ENCODE assay signal across 41 cellular contexts in the genomic region with DNA sequence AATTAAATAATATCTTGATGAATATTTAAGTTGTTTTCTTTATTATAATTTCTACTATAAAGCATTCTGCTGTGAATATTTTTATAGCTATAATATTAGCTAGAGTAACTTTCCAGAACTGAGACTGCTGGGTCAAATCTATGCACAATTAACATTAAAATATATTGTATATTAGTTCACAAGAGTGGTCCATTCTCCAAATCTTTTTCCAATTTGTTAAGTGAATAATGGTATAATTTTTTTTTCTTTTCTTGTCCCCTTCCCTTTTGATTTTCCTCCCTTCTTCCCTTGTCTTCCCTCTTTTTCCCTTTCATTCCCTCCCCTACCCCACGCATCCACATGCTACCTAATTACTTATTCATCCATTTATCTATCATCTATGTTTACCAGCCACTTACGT.
"Had no signal": no experiment of that assay in that cellular context is flagged by ENCODE, and none has a peak within 500 bp of the region (broad histone marks: within the 10 kb centered on the region; RNA-seq: fewer than 3 reads in every experiment).

No MANE protein-coding gene starts in this region.

- H3K4me3 Mint-ChIP-seq: activated naive CD4-positive, alpha-beta T cell treated with anti-CD3 and anti-CD28 coated beads for 36 hours; activated naive CD4-positive, alpha-beta T cell treated with anti-CD3 and anti-CD28 coated beads, Interleukin-2, amount 10 ng/mL, durations not matched to agents 7 days and 5 days; activated naive CD4-positive, alpha-beta T cell treated with anti-CD3 and anti-CD28 coated beads, Interleukin-2, amount 50 U/mL, for 24 hours; activated naive CD8-positive, alpha-beta T cell; activated naive CD8-positive, alpha-beta T cell treated with anti-CD3 and anti-CD28 coated beads for 36 hours; activated naive CD8-positive, alpha-beta T cell treated with anti-CD3 and anti-CD28 coated beads, Interleukin-2, amount 10 ng/mL, durations not matched to agents 7 days and 5 days; activated naive CD8-positive, alpha-beta T cell treated with anti-CD3 and anti-CD28 coated beads, Interleukin-2, amount 50 U/mL, for 24 hours; activated T-cell treated with anti-CD3 and anti-CD28 coated beads, Interleukin-2, amount 50 U/mL, for 24 hours; activated T-cell treated with anti-CD3 and anti-CD28 coated beads, Interleukin-2, amount 50 U/mL, for 4 hours; activated T-cell treated with anti-CD3 and anti-CD28 coated beads, Interleukin-2, amount 50 U/mL, for 72 hours; activated T-helper 1 cell treated with anti-CD3 and anti-CD28 coated beads, Interleukin-12 subunit alpha, Interleukin-12 subunit beta, Interleukin-2, Interleukin-4 antibody, amounts not matched to agents 30 ng/mL and 10 ng/mL and 1 ng/mL, durations not matched to agents 14 hours and 24 hours and 36 hours; activated T-helper 17 cell treated with anti-CD3 and anti-CD28 coated beads, Interleukin-2, amount 50 U/mL, for 72 hours; brain; central memory CD8-positive, alpha-beta T cell had no signal

- H3K27me3 ChIP-seq: adrenal gland, ascending aorta, body of pancreas, brain microvascular endothelial cell, breast epithelium, cardiac muscle cell had no signal

- H3K27ac Mint-ChIP-seq: activated naive CD4-positive, alpha-beta T cell treated with anti-CD3 and anti-CD28 coated beads for 36 hours; activated naive CD4-positive, alpha-beta T cell treated with anti-CD3 and anti-CD28 coated beads, Interleukin-2, amount 10 ng/mL, durations not matched to agents 7 days and 5 days; activated naive CD4-positive, alpha-beta T cell treated with anti-CD3 and anti-CD28 coated beads, Interleukin-2, amount 50 U/mL, for 24 hours; activated naive CD4-positive, alpha-beta T cell treated with anti-CD3 and anti-CD28 coated beads, Interleukin-2, amount 50 U/mL, for 72 hours; activated naive CD8-positive, alpha-beta T cell; activated naive CD8-positive, alpha-beta T cell treated with anti-CD3 and anti-CD28 coated beads for 36 hours; activated naive CD8-positive, alpha-beta T cell treated with anti-CD3 and anti-CD28 coated beads, Interleukin-2, amount 10 ng/mL, durations not matched to agents 7 days and 5 days; activated naive CD8-positive, alpha-beta T cell treated with anti-CD3 and anti-CD28 coated beads, Interleukin-2, amount 50 U/mL, for 24 hours; activated T-cell treated with anti-CD3 and anti-CD28 coated beads, Interleukin-2, amount 50 U/mL, for 24 hours; activated T-cell treated with anti-CD3 and anti-CD28 coated beads, Interleukin-2, amount 50 U/mL, for 72 hours; activated T-helper 1 cell treated with anti-CD3 and anti-CD28 coated beads, Interleukin-12 subunit alpha, Interleukin-12 subunit beta, Interleukin-2, Interleukin-4 antibody, amounts not matched to agents 30 ng/mL and 10 ng/mL and 1 ng/mL, durations not matched to agents 14 hours and 24 hours and 36 hours; activated T-helper 17 cell treated with anti-CD3 and anti-CD28 coated beads, Interleukin-2, amount 50 U/mL, for 72 hours; activated T-helper 2 cell treated with anti-CD3 and anti-CD28 coated beads, Interferon-gamma antibody, Interleukin-2, Interleukin-4, amounts not matched to agents 10 μg/mL and 5 μg/mL and 100 μg/mL, durations not matched to agents 14 hours and 24 hours and 36 hours; brain had no signal

- ATAC-seq: activated naive CD4-positive, alpha-beta T cell treated with anti-CD3 and anti-CD28 coated beads, Interleukin-2, amount 50 U/mL, for 72 hours; activated naive CD8-positive, alpha-beta T cell treated with anti-CD3 and anti-CD28 coated beads, Interleukin-2, amount 50 U/mL, for 24 hours; activated T-cell treated with anti-CD3 and anti-CD28 coated beads, Interleukin-2, amount 50 U/mL, for 4 hours; activated T-cell treated with anti-CD3 and anti-CD28 coated beads, Interleukin-2, amount 50 U/mL, for 72 hours; activated T-helper 17 cell treated with anti-CD3 and anti-CD28 coated beads, Interleukin-2, amount 50 U/mL, for 72 hours; body of pancreas had no signal

- H3K36me3 Mint-ChIP-seq: activated naive CD4-positive, alpha-beta T cell treated with anti-CD3 and anti-CD28 coated beads, Interleukin-2, amount 10 ng/mL, durations not matched to agents 7 days and 5 days; activated naive CD4-positive, alpha-beta T cell treated with anti-CD3 and anti-CD28 coated beads, Interleukin-2, amount 50 U/mL, for 24 hours; activated naive CD4-positive, alpha-beta T cell treated with anti-CD3 and anti-CD28 coated beads, Interleukin-2, amount 50 U/mL, for 72 hours; activated naive CD8-positive, alpha-beta T cell; activated naive CD8-positive, alpha-beta T cell treated with anti-CD3 and anti-CD28 coated beads for 36 hours; activated naive CD8-positive, alpha-beta T cell treated with anti-CD3 and anti-CD28 coated beads, Interleukin-2, amount 10 ng/mL, durations not matched to agents 7 days and 5 days; brain had no signal

- H3K9me3 ChIP-seq: adrenal gland, ascending aorta, body of pancreas, breast epithelium had no signal

- H3K27me3 Mint-ChIP-seq: activated naive CD4-positive, alpha-beta T cell treated with anti-CD3 and anti-CD28 coated beads, Interleukin-2, amount 10 ng/mL, durations not matched to agents 7 days and 5 days; activated naive CD4-positive, alpha-beta T cell treated with anti-CD3 and anti-CD28 coated beads, Interleukin-2, amount 50 U/mL, for 24 hours; activated naive CD8-positive, alpha-beta T cell; activated naive CD8-positive, alpha-beta T cell treated with anti-CD3 and anti-CD28 coated beads for 36 hours; activated naive CD8-positive, alpha-beta T cell treated with anti-CD3 and anti-CD28 coated beads, Interleukin-2, amount 10 ng/mL, durations not matched to agents 7 days and 5 days; activated naive CD8-positive, alpha-beta T cell treated with anti-CD3 and anti-CD28 coated beads, Interleukin-2, amount 50 U/mL, for 24 hours; activated T-cell treated with anti-CD3 and anti-CD28 coated beads, Interleukin-2, amount 50 U/mL, for 24 hours; activated T-helper 17 cell treated with anti-CD3 and anti-CD28 coated beads, Interleukin-2, amount 50 U/mL, for 72 hours; brain; central memory CD8-positive, alpha-beta T cell had no signal

- H3K4me1 ChIP-seq: adrenal gland, ascending aorta, body of pancreas, breast epithelium had no signal

- H3K4me3 ChIP-seq: adrenal gland, ascending aorta, body of pancreas, breast epithelium, cardiac muscle cell had no signal

- FAIRE-seq: astrocyte, bronchial epithelial cell had no signal

- H3K36me3 ChIP-seq: adrenal gland, ascending aorta, brain microvascular endothelial cell, breast epithelium, cardiac muscle cell had no signal

- H3K27ac ChIP-seq: adrenal gland, ascending aorta, body of pancreas, brain microvascular endothelial cell, breast epithelium, cardiac muscle cell had no signal

- DNase-seq: activated effector memory CD4-positive, alpha-beta T cell treated with anti-CD3 and anti-CD28 coated beads, Interleukin-2, amount 50 U/mL, for 16 hours; activated effector memory CD4-positive, alpha-beta T cell treated with Interleukin-2 at 50 U/mL for 16 hours; activated gamma-delta T cell; activated gamma-delta T cell treated with Interleukin-2 at 50 U/mL for 16 hours; activated naive CD4-positive, alpha-beta T cell; activated naive CD4-positive, alpha-beta T cell treated with anti-CD3 and anti-CD28 coated beads for 36 hours; activated naive CD4-positive, alpha-beta T cell treated with anti-CD3 and anti-CD28 coated beads, Interleukin-2, amount 10 ng/mL, durations not matched to agents 7 days and 5 days; activated naive CD4-positive, alpha-beta T cell treated with anti-CD3 and anti-CD28 coated beads, Interleukin-2, amount 50 U/mL, for 16 hours; activated naive CD4-positive, alpha-beta T cell treated with Interleukin-2 at 50 U/mL for 16 hours; activated naive CD8-positive, alpha-beta T cell treated with anti-CD3 and anti-CD28 coated beads for 36 hours; activated naive CD8-positive, alpha-beta T cell treated with anti-CD3 and anti-CD28 coated beads, Interleukin-2, amount 10 ng/mL, durations not matched to agents 7 days and 5 days; activated naive CD8-positive, alpha-beta T cell treated with anti-CD3 and anti-CD28 coated beads, Interleukin-2, amount 50 U/mL, for 24 hours; activated T-cell treated with anti-CD3 and anti-CD28 coated beads for 4 hours; activated T-cell treated with anti-CD3 and anti-CD28 coated beads, Interleukin-2, amount 50 U/mL, for 1 hour; activated T-cell treated with anti-CD3 and anti-CD28 coated beads, Interleukin-2, amount 50 U/mL, for 24 hours; activated T-cell treated with anti-CD3 and anti-CD28 coated beads, Interleukin-2, amount 50 U/mL, for 4 hours; activated T-cell treated with anti-CD3 and anti-CD28 coated beads, Interleukin-2, amount 50 U/mL, for 48 hours; activated T-cell treated with anti-CD3 and anti-CD28 coated beads, Interleukin-2, amount 50 U/mL, for 72 hours; adrenal gland; amniotic stem cell; amygdala; anterior cingulate cortex; aorta; body of pancreas; brain microvascular endothelial cell; caudate nucleus; central memory CD4-positive, alpha-beta T cell; cerebellar nuclear complex had no signal

- H3K9me3 Mint-ChIP-seq: activated naive CD4-positive, alpha-beta T cell treated with anti-CD3 and anti-CD28 coated beads for 36 hours; activated naive CD4-positive, alpha-beta T cell treated with anti-CD3 and anti-CD28 coated beads, Interleukin-2, amount 10 ng/mL, durations not matched to agents 7 days and 5 days; activated naive CD4-positive, alpha-beta T cell treated with anti-CD3 and anti-CD28 coated beads, Interleukin-2, amount 50 U/mL, for 24 hours; activated naive CD8-positive, alpha-beta T cell treated with anti-CD3 and anti-CD28 coated beads for 36 hours; activated naive CD8-positive, alpha-beta T cell treated with anti-CD3 and anti-CD28 coated beads, Interleukin-2, amount 10 ng/mL, durations not matched to agents 7 days and 5 days; activated naive CD8-positive, alpha-beta T cell treated with anti-CD3 and anti-CD28 coated beads, Interleukin-2, amount 50 U/mL, for 24 hours; activated T-helper 1 cell treated with anti-CD3 and anti-CD28 coated beads, Interleukin-12 subunit alpha, Interleukin-12 subunit beta, Interleukin-2, Interleukin-4 antibody, amounts not matched to agents 30 ng/mL and 10 ng/mL and 1 ng/mL, durations not matched to agents 14 hours and 24 hours and 36 hours; activated T-helper 2 cell treated with anti-CD3 and anti-CD28 coated beads, Interferon-gamma antibody, Interleukin-2, Interleukin-4, amounts not matched to agents 10 μg/mL and 5 μg/mL and 100 μg/mL, durations not matched to agents 14 hours and 24 hours and 36 hours; brain had no signal

- H3K4me1 Mint-ChIP-seq: activated naive CD4-positive, alpha-beta T cell treated with anti-CD3 and anti-CD28 coated beads, Interleukin-2, amount 10 ng/mL, durations not matched to agents 7 days and 5 days; activated naive CD4-positive, alpha-beta T cell treated with anti-CD3 and anti-CD28 coated beads, Interleukin-2, amount 50 U/mL, for 24 hours; activated naive CD8-positive, alpha-beta T cell treated with anti-CD3 and anti-CD28 coated beads for 36 hours; activated naive CD8-positive, alpha-beta T cell treated with anti-CD3 and anti-CD28 coated beads, Interleukin-2, amount 10 ng/mL, durations not matched to agents 7 days and 5 days; activated naive CD8-positive, alpha-beta T cell treated with anti-CD3 and anti-CD28 coated beads, Interleukin-2, amount 50 U/mL, for 24 hours; activated T-helper 17 cell treated with anti-CD3 and anti-CD28 coated beads, Interleukin-2, amount 50 U/mL, for 72 hours; central memory CD8-positive, alpha-beta T cell had no signal
